In the genomic region with DNA sequence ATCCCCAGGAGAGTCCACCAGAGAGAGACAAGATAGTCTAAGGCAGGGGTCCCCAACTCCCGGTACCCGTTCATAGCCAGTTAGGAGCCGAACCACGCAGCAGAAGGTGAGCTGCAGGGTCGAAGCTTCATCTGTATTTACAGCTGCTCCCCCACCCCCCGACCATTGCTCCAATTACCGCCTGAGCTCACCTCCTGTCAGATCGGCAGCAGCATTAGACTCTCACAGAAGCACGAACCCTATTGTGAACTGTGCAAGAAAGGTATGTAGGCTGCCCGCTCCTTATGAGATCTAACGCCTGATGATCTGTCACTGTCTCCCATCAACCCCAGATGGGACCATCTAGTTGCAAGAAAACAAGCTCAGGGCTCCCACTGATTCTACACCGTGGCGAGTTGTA, we compare ENCODE assay signal across 11 cellular contexts. TPM values are rescaled to one million over a fixed set of nuclear protein-coding genes. Genes with fewer than 3 reads are reported as not detected.
DNase-seq lines count a peak whose midpoint lies in the region; ATAC-seq, FAIRE-seq and TF ChIP-seq lines count a peak whose summit lies in the region.
"Had no signal": no experiment of that assay in that cellular context is flagged by ENCODE, and none has a peak within 500 bp of the region (broad histone marks: within the 10 kb centered on the region; RNA-seq: fewer than 3 reads in every experiment).

No MANE protein-coding gene starts in this region.

- TF ChIP-seq CTCF in A549 (IDR thresholded peaks at IDR 0.05) (no peak), chondrocyte (IDR thresholded peaks at IDR 0.05) (no peak)

- WGBS in A549 (ENCODE audit: missing lambda C conversion rate), result 62% methylated on average over 13 of the region's 13 CpGs
- WGBS in HUES64, result 37% methylated on average over 11 of the region's 13 CpGs

- H3K9me3 ChIP-seq in A549 (no peaks in the 10 kb centered on the region), HUES64 (ENCODE audit: insufficient read depth, low read depth, low read length) (no peaks in the 10 kb centered on the region)

- H3K27ac ChIP-seq in A549, result no peak overlapping the region
- no peak overlapping the region for H3K27ac ChIP-seq in HUES64 (ENCODE audit: low read depth, low read length)

- H3K9ac ChIP-seq in HUES64 (ENCODE audit: low read depth, low read length), result 0 out of 2 replicates have a peak overlapping the region, but pooled peaks have one; percentile 19

- no peak overlapping the region for H3K27ac Mint-ChIP-seq in chondrocyte (ENCODE audit: unreplicated experiment)
- H3K27ac Mint-ChIP-seq in naive B cell, result peak overlapping the region in 4 of 6 donors; percentile 11 to 79 (median 43)
- H3K27ac Mint-ChIP-seq: CD14-positive monocyte had no signal

- no peak for DNase-seq in A549 (ENCODE audit: low read depth in 1 of 2, low spot score in 1 of 2)
- DNase-seq in chondrocyte (ENCODE audit: low spot score), result no peak
- no peak for DNase-seq in naive B cell
- DNase-seq in DMS79 (lab: John Stamatoyannopoulos, UW), result no peak
- DNase-seq in NCI-H446 treated with DMSO at 0.1 percent for 48 hours (lab: John Stamatoyannopoulos, UW), result no peak
- DNase-seq in COR-L47 (lab: John Stamatoyannopoulos, UW), result no peak

- H3K4me3 Mint-ChIP-seq in chondrocyte (ENCODE audit: unreplicated experiment), result peak overlapping the region; percentile 68
- peak overlapping the region in 1 of 8 donors; percentile 29 for H3K4me3 Mint-ChIP-seq in naive B cell

- H3K36me3 ChIP-seq in HUES64 (ENCODE audit: insufficient read depth, low read length), result no peaks in the 10 kb centered on the region

- peaks cover 19% of the 10 kb centered on the region for H3K27me3 Mint-ChIP-seq in chondrocyte (ENCODE audit: low read depth)
- peaks cover 17 to 69% (median 40%) of the 10 kb centered on the region in 3 donors for H3K27me3 Mint-ChIP-seq in naive B cell

- TF ChIP-seq RAD21 in A549 (conservative IDR thresholded peaks at IDR 0.05 in 1 of 2, IDR thresholded peaks at IDR 0.05 in 1 of 2), result no peak

- peaks cover 6% of the 10 kb centered on the region for H3K27me3 ChIP-seq in HUES64 (ENCODE audit: insufficient read depth, low read length)

- POLR2A ChIA-PET in A549 (lab: Yijun Ruan, JAX), result interaction anchor here (1.3 kb wide), 1 partner anchor 71 kb away, joined by 3 read pairs; a partner anchor contains a TSS

- H3K4me2 ChIP-seq in A549, result peak overlapping the region; percentile 7; the same call in 1 of the 3 replicates

- H3K4me1 ChIP-seq in A549 (no peaks in the 10 kb centered on the region), HUES64 (ENCODE audit: insufficient read depth, low read length) (no peaks in the 10 kb centered on the region)

- no peak for TF ChIP-seq EP300 in A549 (IDR thresholded peaks at IDR 0.05)

- TF ChIP-seq POLR2A in A549 (IDR thresholded peaks at IDR 0.05; ENCODE audit: low read length), result no peak

- H3K4me1 Mint-ChIP-seq in chondrocyte (ENCODE audit: low read depth) (peaks cover 12% of the 10 kb centered on the region), naive B cell (peaks cover 0 to 8% (median 6%) of the 10 kb centered on the region in 3 donors)

- H3K9me3 Mint-ChIP-seq in chondrocyte (ENCODE audit: low read depth) (no peaks in the 10 kb centered on the region), naive B cell (no peaks in the 10 kb centered on the region)

- H3K36me3 Mint-ChIP-seq in chondrocyte (ENCODE audit: low read depth), result no peaks in the 10 kb centered on the region
- no peaks in the 10 kb centered on the region for H3K36me3 Mint-ChIP-seq in naive B cell
- H3K36me3 Mint-ChIP-seq: CD14-positive monocyte had no signal

- ATAC-seq in A549 (no peak), naive B cell (ENCODE audit: low read depth in 2 of 2) (peak in 1 of 2 donors; percentile 11), GM18520 (IDR thresholded peaks at IDR 0.05; ENCODE audit: unreplicated experiment) (no peak)

- H3K4me3 ChIP-seq in A549, result no peak overlapping the region
- H3K4me3 ChIP-seq in HUES64 (ENCODE audit: low read length), result peak overlapping the region; percentile 50
- H3K4me3 ChIP-seq: GM12878 had no signal

- no peak for FAIRE-seq in A549 (lab: Jason Lieb, UNC)

- CTCF ChIA-PET in A549 (lab: Yijun Ruan, JAX), result interaction anchor here (0.7 to 10.1 kb wide), 21 partner anchors 12 to 543 kb away, joined by 3 to 155 read pairs (median 6); a partner anchor contains a TSS

TF ChIP-seq in A549, 52 proteins besides CTCF, POLR2A, EP300 and RAD21:
- TF ChIP-seq KDM1A (IDR thresholded peaks at IDR 0.05; ENCODE audit: low read depth) (no peak), PHF8 (IDR thresholded peaks at IDR 0.05; ENCODE audit: borderline replicate concordance, low read depth) (no peak), MAFK (IDR thresholded peaks at IDR 0.05; ENCODE audit: partially characterized antibody) (no peak), EHF (CRISPR knock-in tag; IDR thresholded peaks at IDR 0.05) (no peak), TP53 (CRISPR knock-in tag; IDR thresholded peaks at IDR 0.05) (no peak), CHD4 (IDR thresholded peaks at IDR 0.05; ENCODE audit: borderline replicate concordance) (no peak), SMC3 (IDR thresholded peaks at IDR 0.05) (no peak), KDM5A (IDR thresholded peaks at IDR 0.05) (no peak), BHLHE40 (IDR thresholded peaks at IDR 0.05; ENCODE audit: low read depth, low read length) (no peak), ZC3H11A (IDR thresholded peaks at IDR 0.05) (no peak), NR3C1 (IDR thresholded peaks at IDR 0.05) (no peak), RCOR1 (IDR thresholded peaks at IDR 0.05; ENCODE audit: low read depth, low read length) (no peak)
- TF ChIP-seq, protein P1, sequence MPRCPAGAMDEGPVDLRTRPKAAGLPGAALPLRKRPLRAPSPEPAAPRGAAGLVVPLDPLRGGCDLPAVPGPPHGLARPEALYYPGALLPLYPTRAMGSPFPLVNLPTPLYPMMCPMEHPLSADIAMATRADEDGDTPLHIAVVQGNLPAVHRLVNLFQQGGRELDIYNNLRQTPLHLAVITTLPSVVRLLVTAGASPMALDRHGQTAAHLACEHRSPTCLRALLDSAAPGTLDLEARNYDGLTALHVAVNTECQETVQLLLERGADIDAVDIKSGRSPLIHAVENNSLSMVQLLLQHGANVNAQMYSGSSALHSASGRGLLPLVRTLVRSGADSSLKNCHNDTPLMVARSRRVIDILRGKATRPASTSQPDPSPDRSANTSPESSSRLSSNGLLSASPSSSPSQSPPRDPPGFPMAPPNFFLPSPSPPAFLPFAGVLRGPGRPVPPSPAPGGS (IDR thresholded peaks at IDR 0.05), result no peak
- TF ChIP-seq, protein P2, sequence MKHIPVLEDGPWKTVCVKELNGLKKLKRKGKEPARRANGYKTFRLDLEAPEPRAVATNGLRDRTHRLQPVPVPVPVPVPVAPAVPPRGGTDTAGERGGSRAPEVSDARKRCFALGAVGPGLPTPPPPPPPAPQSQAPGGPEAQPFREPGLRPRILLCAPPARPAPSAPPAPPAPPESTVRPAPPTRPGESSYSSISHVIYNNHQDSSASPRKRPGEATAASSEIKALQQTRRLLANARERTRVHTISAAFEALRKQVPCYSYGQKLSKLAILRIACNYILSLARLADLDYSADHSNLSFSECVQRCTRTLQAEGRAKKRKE (CRISPR knock-in tag; IDR thresholded peaks at IDR 0.05; ENCODE audit: low read depth), result no peak

RNA-seq across cellular contexts. Expression of a gene that starts 14.6 kb away (rescaled TPM):
- polyA plus RNA-seq in A549 (2011; rRNA removed) (0.13 and 0.48 TPM in 2 replicates), A549 (2017; fragmentation: RNase III; extraction: RNeasy Plus Mini Kit Qiagen cat#74134 plus additional on column Dnase treatment) (0.07 TPM in 1 of 3 replicates, not detected in the others), naive B cell (ENCODE audit: low read depth in 6 of 6) (not detected)
- polyA plus RNA-seq in A549 (2012; cell fraction: cytosol; rRNA removed), result 0.07 and 0.09 TPM in 2 replicates
- polyA plus RNA-seq in A549 (2012; cell fraction: nucleus; rRNA removed), result not detected in 2 replicates
- polyA minus RNA-seq in A549 (2011; rRNA and poly(A)+ RNA removed), result not detected in 2 replicates
- polyA plus RNA-seq in HUES64 (2013, experiment 1 of 2), result not detected
- not detected for polyA plus RNA-seq in HUES64 (2013, experiment 2 of 2)
- not detected in 3 replicates for total RNA-seq in chondrocyte
- total RNA-seq: occipital lobe had no signal
- polyA plus RNA-seq: CD14-positive monocyte had no signal

RNA-seq across cellular contexts. Expression of a gene that starts 25.0 kb away (rescaled TPM):
- polyA plus RNA-seq in A549 (2011; rRNA removed) (23.9 and 25.7 TPM in 2 replicates), A549 (2017; fragmentation: RNase III; extraction: RNeasy Plus Mini Kit Qiagen cat#74134 plus additional on column Dnase treatment) (11.4 to 11.9 TPM (median 11.4 TPM) in 3 replicates), naive B cell (ENCODE audit: low read depth in 6 of 6) (10 to 100 TPM; 14.7 to 54.3 (median 36.7) TPM)
- polyA plus RNA-seq in A549 (2012; cell fraction: cytosol; rRNA removed), result 5.3 and 5.7 TPM in 2 replicates
- 6.7 and 10.9 TPM in 2 replicates for polyA plus RNA-seq in A549 (2012; cell fraction: nucleus; rRNA removed)
- 75.7 and 130 TPM in 2 replicates for polyA minus RNA-seq in A549 (2011; rRNA and poly(A)+ RNA removed)
- 10.4 TPM for polyA plus RNA-seq in HUES64 (2013, experiment 1 of 2)
- 15.3 TPM for polyA plus RNA-seq in HUES64 (2013, experiment 2 of 2)
- 61.5 to 72.1 TPM (median 62.3 TPM) in 3 replicates for total RNA-seq in chondrocyte

RNA-seq across cellular contexts. Expression of a gene that starts 59.2 kb away (rescaled TPM):
- 17.9 and 18.3 TPM in 2 replicates for polyA plus RNA-seq in A549 (2011; rRNA removed)
- 7.8 and 8.6 TPM in 2 replicates for polyA plus RNA-seq in A549 (2012; cell fraction: cytosol; rRNA removed)
- polyA plus RNA-seq in A549 (2012; cell fraction: nucleus; rRNA removed), result 6.5 and 7.1 TPM in 2 replicates
- polyA plus RNA-seq in A549 (2017; fragmentation: RNase III; extraction: RNeasy Plus Mini Kit Qiagen cat#74134 plus additional on column Dnase treatment), result 8.3 to 9.2 TPM (median 9.1 TPM) in 3 replicates
- 11.8 and 12.6 TPM in 2 replicates for polyA minus RNA-seq in A549 (2011; rRNA and poly(A)+ RNA removed)
- 13.3 TPM for polyA plus RNA-seq in HUES64 (2013, experiment 1 of 2)
- 16.4 TPM for polyA plus RNA-seq in HUES64 (2013, experiment 2 of 2)
- 9.6 to 13.1 TPM (median 11.8 TPM) in 3 replicates for total RNA-seq in chondrocyte
- polyA plus RNA-seq in naive B cell (ENCODE audit: low read depth in 6 of 6), result 1 to 10 TPM; 4.7 to 9.8 (median 5.7) TPM
